10 cellular contexts compared by ENCODE assay signal in the genomic region with DNA sequence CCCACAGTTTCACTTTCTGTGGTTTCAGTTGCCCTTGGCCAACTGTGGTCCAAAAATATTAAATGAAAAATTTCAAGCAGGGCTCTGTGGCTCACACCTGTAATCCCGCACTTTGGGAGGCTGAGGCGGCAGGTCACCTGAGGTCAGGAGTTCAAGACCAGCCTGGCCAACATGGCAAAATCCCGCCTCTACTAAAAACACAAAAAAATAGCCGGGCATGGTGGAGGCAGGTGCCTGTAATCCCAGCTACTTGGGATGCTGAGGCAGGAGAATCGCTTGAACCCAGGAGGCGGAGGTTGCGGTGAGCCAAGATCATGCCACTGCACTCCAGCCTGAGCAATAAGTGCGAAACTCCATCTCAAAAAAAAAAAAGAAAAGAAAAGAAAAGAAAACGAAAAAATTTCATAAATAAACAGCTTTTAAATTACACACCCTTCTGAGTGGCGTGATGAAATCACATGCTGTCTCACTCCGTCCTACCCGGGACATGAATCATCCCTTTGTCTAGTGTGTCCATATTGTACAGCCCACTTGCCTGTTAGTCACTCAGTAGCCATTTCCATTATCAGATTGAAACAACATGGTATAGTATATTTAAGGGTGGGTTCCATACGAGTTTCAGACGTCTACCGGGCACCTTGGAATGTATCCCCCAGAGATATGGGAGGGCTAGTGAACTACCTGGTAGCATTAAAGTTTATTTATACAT. TPM values are rescaled to one million over a fixed set of nuclear protein-coding genes. Genes with fewer than 3 reads are reported as not detected.
A peak's percentile ranks its signal among the peaks of the same experiment; 100 is the strongest.
DNase-seq lines count a peak whose midpoint lies in the region; ATAC-seq and FAIRE-seq lines count a peak whose summit lies in the region.
"Had no signal": no experiment of that assay in that cellular context is flagged by ENCODE, and none has a peak within 500 bp of the region (broad histone marks: within the 10 kb centered on the region; RNA-seq: fewer than 3 reads in every experiment).

No MANE protein-coding gene starts in this region.

- H3K27me3 Mint-ChIP-seq in activated T-cell treated with anti-CD3 and anti-CD28 coated beads, Interleukin-2, amount 50 U/mL, for 24 hours, result peaks cover 8% of the 10 kb centered on the region
- H3K27me3 Mint-ChIP-seq: IgD-negative memory B cell had no signal

- no peak overlapping the region for H3K4me3 Mint-ChIP-seq in activated T-cell treated with anti-CD3 and anti-CD28 coated beads, Interleukin-2, amount 50 U/mL, for 24 hours
- H3K4me3 Mint-ChIP-seq: activated CD4-positive, alpha-beta memory T cell treated with anti-CD3 and anti-CD28 coated beads for 36 hours; central memory CD8-positive, alpha-beta T cell; IgD-negative memory B cell had no signal

- no peaks in the 10 kb centered on the region for H3K9me3 Mint-ChIP-seq in activated T-cell treated with anti-CD3 and anti-CD28 coated beads, Interleukin-2, amount 50 U/mL, for 24 hours
- H3K9me3 Mint-ChIP-seq: activated CD4-positive, alpha-beta memory T cell treated with anti-CD3 and anti-CD28 coated beads for 36 hours; central memory CD8-positive, alpha-beta T cell; IgD-negative memory B cell had no signal

- H3K36me3 Mint-ChIP-seq in activated T-cell treated with anti-CD3 and anti-CD28 coated beads, Interleukin-2, amount 50 U/mL, for 24 hours (ENCODE audit: low read depth), result no peaks in the 10 kb centered on the region
- H3K36me3 Mint-ChIP-seq: activated CD4-positive, alpha-beta memory T cell treated with anti-CD3 and anti-CD28 coated beads for 36 hours; IgD-negative memory B cell had no signal

- FAIRE-seq in urothelium cell line (lab: Jason Lieb, UNC), result peak; percentile 70

- no peak for ATAC-seq in HG02981 (IDR thresholded peaks at IDR 0.05; ENCODE audit: unreplicated experiment)

- H3K4me1 Mint-ChIP-seq in activated T-cell treated with anti-CD3 and anti-CD28 coated beads, Interleukin-2, amount 50 U/mL, for 24 hours (ENCODE audit: low read depth), result peaks cover 7% of the 10 kb centered on the region
- H3K4me1 Mint-ChIP-seq: central memory CD8-positive, alpha-beta T cell had no signal

- H3K27ac Mint-ChIP-seq in activated T-cell treated with anti-CD3 and anti-CD28 coated beads, Interleukin-2, amount 50 U/mL, for 24 hours, result no peak overlapping the region
- H3K27ac Mint-ChIP-seq: activated CD4-positive, alpha-beta memory T cell treated with anti-CD3 and anti-CD28 coated beads for 36 hours; IgD-negative memory B cell had no signal

- DNase-seq in HT-29 (ENCODE audit: low spot score) (peak; percentile 68), inferior parietal cortex (ENCODE audit: extremely low spot score) (peak; percentile 75), urothelium cell line (ENCODE audit: low spot score) (peak; percentile 75)
- DNase-seq in activated T-cell treated with anti-CD3 and anti-CD28 coated beads, Interleukin-2, amount 50 U/mL, for 24 hours, result no peak
- no peak for DNase-seq in activated naive CD4-positive, alpha-beta T cell (lab: John Stamatoyannopoulos, UW)
- DNase-seq: activated CD4-positive, alpha-beta memory T cell treated with anti-CD3 and anti-CD28 coated beads for 36 hours had no signal

- peak overlapping the region; percentile 79 for H3K27ac ChIP-seq in angular gyrus (ENCODE audit: low read depth, low read length)

RNA-seq across cellular contexts. Expression of a gene that starts 11.7 kb away (rescaled TPM):
- 127 and 190 TPM in 2 replicates for total RNA-seq in HT-29 (2014; rRNA removed; shearing (Covaris generic))

Comparison
In these comparisons a context has a peak if more than half of its experiments do, and no peak if none do; other contexts are left out.
1. DNase-seq: peak in HT-29 (single experiment), inferior parietal cortex (single experiment) and urothelium cell line (single experiment); none in activated T-cell treated with anti-CD3 and anti-CD28 coated beads, Interleukin-2, amount 50 U/mL, for 24 hours (single experiment) and activated naive CD4-positive, alpha-beta T cell (0 of 4).